Comparison of ENCODE assay signal across 25 cellular contexts in the genomic region with DNA sequence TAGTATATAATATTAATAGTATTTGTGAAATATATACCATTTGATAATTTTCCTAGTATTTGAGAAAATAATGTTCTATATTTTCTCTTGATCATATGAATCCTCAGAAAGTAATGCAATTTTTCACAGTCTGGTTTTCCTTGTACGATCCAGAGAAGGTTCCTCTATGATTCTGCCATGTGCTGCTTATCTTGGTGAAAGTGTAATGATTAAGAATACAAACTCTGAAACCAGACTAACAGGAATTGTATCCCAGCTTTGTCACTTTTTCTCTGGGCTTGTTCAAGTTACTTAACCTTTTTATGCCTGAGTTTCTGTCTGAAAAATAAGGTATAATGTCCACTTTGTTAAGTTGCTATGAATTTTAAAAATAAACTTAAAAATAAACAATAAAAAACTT.
"Had no signal": no experiment of that assay in that cellular context is flagged by ENCODE, and none has a peak within 500 bp of the region (broad histone marks: within the 10 kb centered on the region; RNA-seq: fewer than 3 reads in every experiment).

No MANE protein-coding gene starts in this region.

- FAIRE-seq: endothelial cell of umbilical vein, islet of Langerhans, keratinocyte had no signal

- ATAC-seq: effector memory CD8-positive, alpha-beta T cell; esophagus mucosa; gastrocnemius medialis; heart right ventricle; left cardiac atrium; left lung; left ventricle myocardium superior; lower lobe of right lung had no signal

- H3K4me3 Mint-ChIP-seq: dendritic cell treated with granulocyte-macrophage colony-stimulating factor and Interleukin-4, amounts not matched to agents 40 ng/mL and 50 ng/mL, for 4 days; effector memory CD8-positive, alpha-beta T cell had no signal

- H3K36me3 ChIP-seq: colonic mucosa, esophagus squamous epithelium, gastrocnemius medialis, heart right ventricle, left lung, lower lobe of right lung had no signal

- H3K4me3 ChIP-seq: colonic mucosa, esophagus squamous epithelium, gastrocnemius medialis, heart right ventricle, left lung, lower lobe of right lung had no signal

- DNase-seq: colonic mucosa; cortex of kidney; effector CD8-positive, alpha-beta T cell; effector memory CD8-positive, alpha-beta T cell; erythroblast; esophagus squamous epithelium; foreskin fibroblast; foreskin melanocyte; gastrocnemius medialis; glutamatergic neuron; head of caudate nucleus; heart right ventricle; hippocampal formation; left cardiac atrium; left lung; left ventricle myocardium superior; lower lobe of right lung; mesenchymal stem cell; midbrain had no signal

- H3K27me3 Mint-ChIP-seq: dendritic cell treated with granulocyte-macrophage colony-stimulating factor and Interleukin-4, amounts not matched to agents 40 ng/mL and 50 ng/mL, for 4 days; effector memory CD8-positive, alpha-beta T cell had no signal

- H3K27ac ChIP-seq: colonic mucosa, epithelial cell of prostate, esophagus squamous epithelium, gastrocnemius medialis, heart right ventricle, left lung, lower lobe of right lung had no signal

- H3K4me1 ChIP-seq: colonic mucosa, esophagus squamous epithelium, gastrocnemius medialis, heart right ventricle, left lung, lower lobe of right lung had no signal

- H3K27ac Mint-ChIP-seq: dendritic cell treated with granulocyte-macrophage colony-stimulating factor and Interleukin-4, amounts not matched to agents 40 ng/mL and 50 ng/mL, for 4 days; effector memory CD8-positive, alpha-beta T cell had no signal

- H3K27me3 ChIP-seq: colonic mucosa, esophagus squamous epithelium, gastrocnemius medialis, heart right ventricle, left lung had no signal

- H3K9me3 ChIP-seq: colonic mucosa, gastrocnemius medialis had no signal
